In the genomic region with DNA sequence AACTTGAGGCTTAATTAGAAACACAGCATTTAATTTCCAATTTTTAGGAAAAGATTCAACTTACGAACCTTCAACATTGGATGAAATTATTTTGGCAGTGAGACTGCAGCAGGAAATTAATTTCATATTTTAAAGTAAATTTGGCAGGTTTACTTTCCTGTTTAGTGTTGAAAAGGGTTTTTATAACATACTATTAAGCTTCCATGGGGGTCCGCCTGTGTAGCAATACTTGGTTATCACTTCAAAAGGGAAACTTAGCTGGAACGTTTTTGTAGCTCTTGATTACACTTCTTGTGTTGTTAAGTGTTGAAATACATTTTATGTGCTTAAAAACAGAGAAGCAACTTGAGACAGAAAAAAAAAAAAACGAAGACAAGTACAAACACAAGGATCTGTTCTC, we compare ENCODE assay signal across 17 cellular contexts.
DNase-seq lines count a peak whose midpoint lies in the region; ATAC-seq and TF ChIP-seq lines count a peak whose summit lies in the region.
"Had no signal": no experiment of that assay in that cellular context is flagged by ENCODE, and none has a peak within 500 bp of the region (broad histone marks: within the 10 kb centered on the region; RNA-seq: fewer than 3 reads in every experiment).

No MANE protein-coding gene starts in this region.

- H3K4me3 Mint-ChIP-seq in Caco-2 (ENCODE audit: unreplicated experiment) (no peak overlapping the region), WTC11 (no peak overlapping the region), mesothelial cell of epicardium (no peak overlapping the region)
- H3K4me3 Mint-ChIP-seq in CD8-positive, alpha-beta memory T cell = no peak overlapping the region
- H3K4me3 Mint-ChIP-seq: B cell; CD8-positive, alpha-beta T cell; H9 had no signal

- no peak overlapping the region for H2BK15ac ChIP-seq in mesendoderm (replicated peaks; ENCODE audit: low read depth)

- H3K79me1 ChIP-seq in mesendoderm (ENCODE audit: low read length) = no peaks in the 10 kb centered on the region

- peak overlapping the region; percentile 66 for H2AFZ ChIP-seq in smooth muscle cell (ENCODE audit: low read depth)

- peak overlapping the region; percentile 22 for H3K4me2 ChIP-seq in smooth muscle cell
- no peak overlapping the region for H3K4me2 ChIP-seq in mesendoderm (ENCODE audit: low read length)
- H3K4me2 ChIP-seq: BLaER1 treated with 17β-estradiol and CSF1 and Interleukin-3, amounts not matched to agents 10 nM and 100 nM had no signal

- no peaks in the 10 kb centered on the region for H3K9me3 ChIP-seq in Caco-2
- H3K9me3 ChIP-seq in smooth muscle cell (replicated peaks; ENCODE audit: low read depth) = no peaks in the 10 kb centered on the region
- no peaks in the 10 kb centered on the region for H3K9me3 ChIP-seq in CD8-positive, alpha-beta memory T cell (ENCODE audit: low read length)
- H3K9me3 ChIP-seq: BLaER1 treated with 17β-estradiol and CSF1 and Interleukin-3, amounts not matched to agents 10 nM and 100 nM had no signal

- WGBS in smooth muscle cell (ENCODE audit: low lambda C conversion rate) = 36% methylated on average over 4 of the region's 4 CpGs
- no CpG with 5 or more reads among the region's 4 CpGs for WGBS in mesendoderm (ENCODE audit: extremely low coverage, insufficient coverage, low lambda C conversion rate)

- H3K56ac ChIP-seq in mesendoderm (ENCODE audit: low read length) = no peak overlapping the region

- H3K9ac ChIP-seq in smooth muscle cell (ENCODE audit: low read depth) (peak overlapping the region; percentile 41), mesendoderm (ENCODE audit: low read length) (no peak overlapping the region)
- H3K9ac ChIP-seq: BLaER1 treated with 17β-estradiol and CSF1 and Interleukin-3, amounts not matched to agents 10 nM and 100 nM had no signal

- H3K27ac ChIP-seq in smooth muscle cell (ENCODE audit: low read depth) (peak overlapping the region; percentile 53), mesendoderm (ENCODE audit: low read depth, low read length) (no peak overlapping the region)
- H3K27ac ChIP-seq in CD8-positive, alpha-beta memory T cell (ENCODE audit: low read depth, low read length) = no peak overlapping the region
- H3K27ac ChIP-seq: BLaER1 treated with 17β-estradiol and CSF1 and Interleukin-3, amounts not matched to agents 10 nM and 100 nM had no signal

- H3K27me3 ChIP-seq in Caco-2 (replicated peaks; ENCODE audit: control insufficient read depth, insufficient read depth, low read length) (no peaks in the 10 kb centered on the region), smooth muscle cell (ENCODE audit: low read depth) (no peaks in the 10 kb centered on the region), mesendoderm (ENCODE audit: insufficient read depth, low read length, poor library complexity) (no peaks in the 10 kb centered on the region)
- no peaks in the 10 kb centered on the region for H3K27me3 ChIP-seq in CD8-positive, alpha-beta memory T cell (ENCODE audit: insufficient read depth, low read length, poor library complexity, severe bottlenecking)
- H3K27me3 ChIP-seq: BLaER1 treated with 17β-estradiol and CSF1 and Interleukin-3, amounts not matched to agents 10 nM and 100 nM had no signal

- H2BK5ac ChIP-seq in mesendoderm (ENCODE audit: low read length) = no peak overlapping the region

- no peak overlapping the region for H3K4me3 ChIP-seq in Caco-2 (ENCODE audit: low read depth, low read length)
- no peak overlapping the region for H3K4me3 ChIP-seq in smooth muscle cell
- no peak overlapping the region for H3K4me3 ChIP-seq in CD8-positive, alpha-beta memory T cell (ENCODE audit: low read length)
- no peak overlapping the region for H3K4me3 ChIP-seq in mesendoderm (ENCODE audit: low read length)
- H3K4me3 ChIP-seq: BLaER1 treated with 17β-estradiol and CSF1 and Interleukin-3, amounts not matched to agents 10 nM and 100 nM had no signal

- H3K27me3 Mint-ChIP-seq in Caco-2 (ENCODE audit: insufficient read depth, unreplicated experiment) (no peaks in the 10 kb centered on the region), WTC11 (ENCODE audit: low read depth) (no peaks in the 10 kb centered on the region), mesothelial cell of epicardium (ENCODE audit: low read depth) (no peaks in the 10 kb centered on the region)
- H3K27me3 Mint-ChIP-seq in CD8-positive, alpha-beta memory T cell = peaks cover 0 to 2% of the 10 kb centered on the region in 2 donors
- H3K27me3 Mint-ChIP-seq: B cell had no signal

- H4K8ac ChIP-seq in mesendoderm (ENCODE audit: low read depth, low read length) = no peak overlapping the region

- no peak overlapping the region for H3K18ac ChIP-seq in mesendoderm (ENCODE audit: low read length)

- H3K9me3 Mint-ChIP-seq in Caco-2 (ENCODE audit: unreplicated experiment) = no peaks in the 10 kb centered on the region
- H3K9me3 Mint-ChIP-seq in WTC11 = no peaks in the 10 kb centered on the region
- H3K9me3 Mint-ChIP-seq in mesothelial cell of epicardium = no peaks in the 10 kb centered on the region
- peaks cover 0 to 7% (median 4%) of the 10 kb centered on the region in 5 donors for H3K9me3 Mint-ChIP-seq in CD8-positive, alpha-beta memory T cell
- H3K9me3 Mint-ChIP-seq: CD8-positive, alpha-beta T cell; H9 had no signal

- H3K36me3 ChIP-seq in Caco-2 (ENCODE audit: control insufficient read depth, insufficient read depth, low read length) = no peaks in the 10 kb centered on the region
- no peaks in the 10 kb centered on the region for H3K36me3 ChIP-seq in smooth muscle cell (ENCODE audit: low read depth)
- no peaks in the 10 kb centered on the region for H3K36me3 ChIP-seq in CD8-positive, alpha-beta memory T cell (ENCODE audit: insufficient read depth, low read length)
- no peaks in the 10 kb centered on the region for H3K36me3 ChIP-seq in mesendoderm (ENCODE audit: control insufficient read depth, insufficient read depth, low read length)
- H3K36me3 ChIP-seq: BLaER1 treated with 17β-estradiol and CSF1 and Interleukin-3, amounts not matched to agents 10 nM and 100 nM had no signal

- H3K79me2 ChIP-seq in smooth muscle cell (ENCODE audit: low read depth) (no peaks in the 10 kb centered on the region), mesendoderm (ENCODE audit: control insufficient read depth, insufficient read depth, low read length) (no peaks in the 10 kb centered on the region)

- BruUV-seq in Caco-2 (replicated peaks; lab: Mats Ljungman, UMichigan) = no TSS peak

- H3K4me1 ChIP-seq in Caco-2 = peaks cover 28% of the 10 kb centered on the region
- peaks cover 3% of the 10 kb centered on the region for H3K4me1 ChIP-seq in smooth muscle cell (ENCODE audit: low read depth)
- H3K4me1 ChIP-seq in CD8-positive, alpha-beta memory T cell (ENCODE audit: insufficient read depth, low read length) = no peaks in the 10 kb centered on the region
- H3K4me1 ChIP-seq in mesendoderm (ENCODE audit: control insufficient read depth, low read depth, low read length) = peaks cover 2% of the 10 kb centered on the region
- H3K4me1 ChIP-seq: BLaER1 treated with 17β-estradiol and CSF1 and Interleukin-3, amounts not matched to agents 10 nM and 100 nM had no signal

- H2BK120ac ChIP-seq in mesendoderm (ENCODE audit: low read depth, low read length) = no peak overlapping the region

- peaks cover 5% of the 10 kb centered on the region for H3K36me3 Mint-ChIP-seq in Caco-2 (ENCODE audit: insufficient read depth, unreplicated experiment)
- no peaks in the 10 kb centered on the region for H3K36me3 Mint-ChIP-seq in WTC11
- no peaks in the 10 kb centered on the region for H3K36me3 Mint-ChIP-seq in mesothelial cell of epicardium
- no peaks in the 10 kb centered on the region for H3K36me3 Mint-ChIP-seq in CD8-positive, alpha-beta memory T cell
- H3K36me3 Mint-ChIP-seq: CD8-positive, alpha-beta T cell had no signal

- no peak overlapping the region for H2AK5ac ChIP-seq in mesendoderm (ENCODE audit: low read length)

- H3K4ac ChIP-seq in mesendoderm (ENCODE audit: low read depth, low read length) = no peak overlapping the region

- no peak overlapping the region for H4K5ac ChIP-seq in mesendoderm (ENCODE audit: low read length)

- H3K4me1 Mint-ChIP-seq in Caco-2 (ENCODE audit: low read depth, unreplicated experiment) = peaks cover 6% of the 10 kb centered on the region
- H3K4me1 Mint-ChIP-seq in WTC11 = peaks cover 7% of the 10 kb centered on the region; the same call in 1 of the 2 replicates
- peaks cover 44% of the 10 kb centered on the region for H3K4me1 Mint-ChIP-seq in mesothelial cell of epicardium
- H3K4me1 Mint-ChIP-seq in CD8-positive, alpha-beta memory T cell = no peaks in the 10 kb centered on the region
- H3K4me1 Mint-ChIP-seq: B cell had no signal

- POLR2A ChIA-PET in Caco-2 (lab: Charles Lee) (interaction anchor here (0.6 to 0.7 kb wide), 2 partner anchors 101 to 314 kb away, joined by 5 to 11 read pairs; no protein-coding TSS in a partner anchor), WTC11 (lab: Charles Lee) (no interaction called here)
- POLR2A ChIA-PET in CD8-positive, alpha-beta memory T cell (lab: Charles Lee) = no interaction called here

- CTCF ChIA-PET in Caco-2 (lab: Charles Lee) = no interaction called here
- CTCF ChIA-PET in WTC11 (lab: Charles Lee) = interaction anchor here (1.4 kb wide), 1 partner anchor 68 kb away, joined by 3 read pairs; no protein-coding TSS in a partner anchor
- CTCF ChIA-PET in CD8-positive, alpha-beta memory T cell (lab: Charles Lee) = no interaction called here

- intact Hi-C loops in Caco-2 (cut with micrococcal nuclease; ENCODE audit: unreplicated experiment) = no loop called here

- H3K23ac ChIP-seq in mesendoderm (ENCODE audit: low read length) = no peak overlapping the region

- TF ChIP-seq CTCF in Caco-2 (IDR thresholded peaks at IDR 0.05; ENCODE audit: insufficient read depth in 1 of 2, low read depth in 1 of 2, low read length in 1 of 2, severe bottlenecking in 1 of 2, unreplicated experiment in 1 of 2) (no peak), WTC11 (IDR thresholded peaks at IDR 0.05) (no peak), mesothelial cell of epicardium (IDR thresholded peaks at IDR 0.05; ENCODE audit: unreplicated experiment) (no peak), smooth muscle cell (IDR thresholded peaks at IDR 0.05; ENCODE audit: borderline replicate concordance, insufficient read depth, poor library complexity, severe bottlenecking) (no peak)

- H3F3A ChIP-seq in smooth muscle cell (ENCODE audit: low read depth) = no peaks in the 10 kb centered on the region

- DNase-seq in Caco-2 = no peak
- DNase-seq in WTC11 (ENCODE audit: low spot score) = no peak
- no peak for DNase-seq in mesothelial cell of epicardium (ENCODE audit: low spot score in 2 of 2, unreplicated experiment in 2 of 2)
- DNase-seq in smooth muscle cell (lab: John Stamatoyannopoulos, UW; ENCODE audit: unreplicated experiment) = no peak
- DNase-seq in CD8-positive, alpha-beta memory T cell = no peak
- DNase-seq in mesendoderm = no peak
- no peak for DNase-seq in DMS153 (lab: John Stamatoyannopoulos, UW)
- DNase-seq: 8988T; CD8-positive, alpha-beta T cell; COR-L47; DMS79; GDM1; H9; IMR-90 had no signal

- H3K27ac Mint-ChIP-seq in Caco-2 (ENCODE audit: unreplicated experiment) (peak overlapping the region; percentile 42), WTC11 (0 out of 2 replicates have a peak overlapping the region, but pooled peaks have one; percentile 17), mesothelial cell of epicardium (peak overlapping the region; percentile 81)
- H3K27ac Mint-ChIP-seq in CD8-positive, alpha-beta memory T cell = no peak overlapping the region
- H3K27ac Mint-ChIP-seq: B cell; CD8-positive, alpha-beta T cell; H9 had no signal

- ATAC-seq in WTC11 = no peak
- no peak for ATAC-seq in GM18517 (IDR thresholded peaks at IDR 0.05; ENCODE audit: unreplicated experiment)
- ATAC-seq: CD8-positive, alpha-beta T cell had no signal

- no peaks in the 10 kb centered on the region for H4K20me1 ChIP-seq in smooth muscle cell (ENCODE audit: low read depth)
- H4K20me1 ChIP-seq: BLaER1 treated with 17β-estradiol and CSF1 and Interleukin-3, amounts not matched to agents 10 nM and 100 nM had no signal

Comparison
In these comparisons a context has a peak if more than half of its experiments do, and no peak if none do; other contexts are left out.
1. H3K27ac Mint-ChIP-seq: peak in Caco-2 (single experiment), WTC11 (single experiment) and mesothelial cell of epicardium (single experiment); none in CD8-positive, alpha-beta memory T cell (0 of 8).